ENCODE assay signal across 13 cellular contexts in the genomic region with DNA sequence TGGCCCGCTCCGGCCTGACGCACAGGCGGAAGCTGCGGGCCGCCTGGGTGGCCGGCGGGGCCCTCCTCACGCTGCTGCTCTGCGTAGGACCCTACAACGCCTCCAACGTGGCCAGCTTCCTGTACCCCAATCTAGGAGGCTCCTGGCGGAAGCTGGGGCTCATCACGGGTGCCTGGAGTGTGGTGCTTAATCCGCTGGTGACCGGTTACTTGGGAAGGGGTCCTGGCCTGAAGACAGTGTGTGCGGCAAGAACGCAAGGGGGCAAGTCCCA. TPM values are rescaled to one million over a fixed set of nuclear protein-coding genes. Genes with fewer than 3 reads are reported as not detected.
A peak's percentile ranks its signal among the peaks of the same experiment; 100 is the strongest.
DNase-seq lines count a peak whose midpoint lies in the region; ATAC-seq and TF ChIP-seq lines count a peak whose summit lies in the region.
"Had no signal": no experiment of that assay in that cellular context is flagged by ENCODE, and none has a peak within 500 bp of the region (broad histone marks: within the 10 kb centered on the region; RNA-seq: fewer than 3 reads in every experiment).

No MANE protein-coding gene starts in this region.

- no peak for TF ChIP-seq CTCF in GM23338 (conservative IDR thresholded peaks at IDR 0.05; ENCODE audit: low read depth in 2 of 2)
- no peak for TF ChIP-seq CTCF in sigmoid colon (IDR thresholded peaks at IDR 0.05)
- no peak for TF ChIP-seq CTCF in lower lobe of right lung (IDR thresholded peaks at IDR 0.05)

- H3K27ac ChIP-seq in GM23338 (ENCODE audit: low read depth) (no peak overlapping the region), sigmoid colon (no peak overlapping the region), lower lobe of right lung (no peak overlapping the region)

- no peak overlapping the region for H3K27ac Mint-ChIP-seq in GM23338

- no peak overlapping the region for H3K4me3 Mint-ChIP-seq in GM23338
- H3K4me3 Mint-ChIP-seq: CD8-positive, alpha-beta T cell had no signal

- peaks cover 7% of the 10 kb centered on the region for H3K4me1 Mint-ChIP-seq in GM23338

- peak overlapping the region; percentile 90 for H3K9ac ChIP-seq in endocrine pancreas (ENCODE audit: control insufficient read depth, insufficient read depth, low read length)

- H3K4me2 ChIP-seq in GM23338: no peak overlapping the region

- no peak overlapping the region for H3K4me3 ChIP-seq in GM23338
- H3K4me3 ChIP-seq in endocrine pancreas (ENCODE audit: control insufficient read depth, insufficient read depth, low read length): no peak overlapping the region
- no peak overlapping the region for H3K4me3 ChIP-seq in sigmoid colon
- no peak overlapping the region for H3K4me3 ChIP-seq in lower lobe of right lung
- H3K4me3 ChIP-seq: HAP-1 had no signal

- peaks cover 22% of the 10 kb centered on the region for H3K27me3 Mint-ChIP-seq in GM23338 (ENCODE audit: insufficient read depth, low read depth, poor library complexity)

- intact Hi-C loops in sigmoid colon (cut with DNase I) (loop anchor here (1.0 to 10.0 kb wide), 2 partner anchors 113 to 143 kb away; no protein-coding TSS in a partner anchor), lower lobe of right lung (cut with DNase I) (no loop called here)

- 0 out of 2 replicates have a peak overlapping the region, but pooled peaks have one; percentile 95 for H2AFZ ChIP-seq in GM23338

- no peaks in the 10 kb centered on the region for H3K79me2 ChIP-seq in GM23338 (replicated peaks; ENCODE audit: insufficient read depth)

- no peaks in the 10 kb centered on the region for H3K27me3 ChIP-seq in GM23338 (ENCODE audit: insufficient read depth)
- no peaks in the 10 kb centered on the region for H3K27me3 ChIP-seq in endocrine pancreas (ENCODE audit: control insufficient read depth, insufficient read depth, low read length)
- peaks cover 0 to 7% (median 0%) of the 10 kb centered on the region in 3 donors for H3K27me3 ChIP-seq in sigmoid colon
- H3K27me3 ChIP-seq in lower lobe of right lung (ENCODE audit: low read depth): peaks cover 16% of the 10 kb centered on the region

- peak; percentile 12 for DNase-seq in activated CD8-positive, alpha-beta memory T cell treated with anti-CD3 and anti-CD28 coated beads, Interleukin-2, amount 50 U/mL, for 4 hours
- DNase-seq in activated CD8-positive, alpha-beta memory T cell treated with anti-CD3 and anti-CD28 coated beads, Interleukin-2, amount 50 U/mL, for 48 hours: no peak
- DNase-seq in GM23338 (ENCODE audit: low spot score): peak; percentile 13
- peak; percentile 57 for DNase-seq in sigmoid colon
- DNase-seq in lower lobe of right lung: no peak
- no peak for DNase-seq in NCI-H1694 (lab: John Stamatoyannopoulos, UW)

- WGBS in sigmoid colon, 2 donors: 86 to 88% methylated on average over 18 of the region's 18 CpGs

- no peaks in the 10 kb centered on the region for H3K36me3 Mint-ChIP-seq in GM23338 (ENCODE audit: low read depth)
- H3K36me3 Mint-ChIP-seq: CD8-positive, alpha-beta T cell; IgD-negative memory B cell had no signal

- no peak for TF ChIP-seq EP300 in sigmoid colon (IDR thresholded peaks at IDR 0.05)

- H3K4me1 ChIP-seq in GM23338 (ENCODE audit: insufficient read depth) (no peaks in the 10 kb centered on the region), endocrine pancreas (ENCODE audit: control insufficient read depth, insufficient read depth, low read length) (no peaks in the 10 kb centered on the region), sigmoid colon (no peaks in the 10 kb centered on the region), lower lobe of right lung (peaks cover 8% of the 10 kb centered on the region)
- H3K4me1 ChIP-seq: HAP-1 had no signal

- TF ChIP-seq POLR2A in sigmoid colon (IDR thresholded peaks at IDR 0.05): no peak

- no peak for ATAC-seq in GM23338
- no peak for ATAC-seq in HG03432 (IDR thresholded peaks at IDR 0.05; ENCODE audit: unreplicated experiment)
- no peak for ATAC-seq in lower lobe of right lung

- no peaks in the 10 kb centered on the region for H3K9me2 ChIP-seq in GM23338 (ENCODE audit: insufficient read depth)

- H3K9me3 ChIP-seq in endocrine pancreas (ENCODE audit: control insufficient read depth, low read length): no peaks in the 10 kb centered on the region
- no peaks in the 10 kb centered on the region for H3K9me3 ChIP-seq in sigmoid colon
- no peaks in the 10 kb centered on the region for H3K9me3 ChIP-seq in lower lobe of right lung
- H3K9me3 ChIP-seq: HAP-1 had no signal

- H3K36me3 ChIP-seq in GM23338 (ENCODE audit: insufficient read depth) (no peaks in the 10 kb centered on the region), endocrine pancreas (ENCODE audit: control insufficient read depth, insufficient read depth, low read length) (no peaks in the 10 kb centered on the region), sigmoid colon (no peaks in the 10 kb centered on the region), lower lobe of right lung (no peaks in the 10 kb centered on the region)
- H3K36me3 ChIP-seq: HAP-1 had no signal

- no peaks in the 10 kb centered on the region for H4K20me1 ChIP-seq in GM23338 (replicated peaks; ENCODE audit: insufficient read depth)

- H3F3A ChIP-seq in GM23338 (replicated peaks; ENCODE audit: low read depth): no peaks in the 10 kb centered on the region

- no peaks in the 10 kb centered on the region for H3K9me3 Mint-ChIP-seq in GM23338
- H3K9me3 Mint-ChIP-seq: CD8-positive, alpha-beta T cell; IgD-negative memory B cell had no signal

TF ChIP-seq in GM23338, 12 proteins besides CTCF, POLR2A, EP300 and RAD21 (continues in another document):
- no peak for TF ChIP-seq EZH2 (IDR thresholded peaks at IDR 0.05; ENCODE audit: low read depth, unreplicated experiment)
- no peak for TF ChIP-seq ZNF331 (CRISPR knock-in tag; IDR thresholded peaks at IDR 0.05; ENCODE audit: low read depth)
- TF ChIP-seq, protein P1, sequence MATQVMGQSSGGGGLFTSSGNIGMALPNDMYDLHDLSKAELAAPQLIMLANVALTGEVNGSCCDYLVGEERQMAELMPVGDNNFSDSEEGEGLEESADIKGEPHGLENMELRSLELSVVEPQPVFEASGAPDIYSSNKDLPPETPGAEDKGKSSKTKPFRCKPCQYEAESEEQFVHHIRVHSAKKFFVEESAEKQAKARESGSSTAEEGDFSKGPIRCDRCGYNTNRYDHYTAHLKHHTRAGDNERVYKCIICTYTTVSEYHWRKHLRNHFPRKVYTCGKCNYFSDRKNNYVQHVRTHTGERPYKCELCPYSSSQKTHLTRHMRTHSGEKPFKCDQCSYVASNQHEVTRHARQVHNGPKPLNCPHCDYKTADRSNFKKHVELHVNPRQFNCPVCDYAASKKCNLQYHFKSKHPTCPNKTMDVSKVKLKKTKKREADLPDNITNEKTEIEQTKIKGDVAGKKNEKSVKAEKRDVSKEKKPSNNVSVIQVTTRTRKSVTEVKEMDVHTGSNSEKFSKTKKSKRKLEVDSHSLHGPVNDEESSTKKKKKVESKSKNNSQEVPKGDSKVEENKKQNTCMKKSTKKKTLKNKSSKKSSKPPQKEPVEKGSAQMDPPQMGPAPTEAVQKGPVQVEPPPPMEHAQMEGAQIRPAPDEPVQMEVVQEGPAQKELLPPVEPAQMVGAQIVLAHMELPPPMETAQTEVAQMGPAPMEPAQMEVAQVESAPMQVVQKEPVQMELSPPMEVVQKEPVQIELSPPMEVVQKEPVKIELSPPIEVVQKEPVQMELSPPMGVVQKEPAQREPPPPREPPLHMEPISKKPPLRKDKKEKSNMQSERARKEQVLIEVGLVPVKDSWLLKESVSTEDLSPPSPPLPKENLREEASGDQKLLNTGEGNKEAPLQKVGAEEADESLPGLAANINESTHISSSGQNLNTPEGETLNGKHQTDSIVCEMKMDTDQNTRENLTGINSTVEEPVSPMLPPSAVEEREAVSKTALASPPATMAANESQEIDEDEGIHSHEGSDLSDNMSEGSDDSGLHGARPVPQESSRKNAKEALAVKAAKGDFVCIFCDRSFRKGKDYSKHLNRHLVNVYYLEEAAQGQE (IDR thresholded peaks at IDR 0.05; ENCODE audit: unreplicated experiment): no peak
- TF ChIP-seq, protein P2, sequence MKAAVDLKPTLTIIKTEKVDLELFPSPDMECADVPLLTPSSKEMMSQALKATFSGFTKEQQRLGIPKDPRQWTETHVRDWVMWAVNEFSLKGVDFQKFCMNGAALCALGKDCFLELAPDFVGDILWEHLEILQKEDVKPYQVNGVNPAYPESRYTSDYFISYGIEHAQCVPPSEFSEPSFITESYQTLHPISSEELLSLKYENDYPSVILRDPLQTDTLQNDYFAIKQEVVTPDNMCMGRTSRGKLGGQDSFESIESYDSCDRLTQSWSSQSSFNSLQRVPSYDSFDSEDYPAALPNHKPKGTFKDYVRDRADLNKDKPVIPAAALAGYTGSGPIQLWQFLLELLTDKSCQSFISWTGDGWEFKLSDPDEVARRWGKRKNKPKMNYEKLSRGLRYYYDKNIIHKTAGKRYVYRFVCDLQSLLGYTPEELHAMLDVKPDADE (IDR thresholded peaks at IDR 0.05): no peak
- TF ChIP-seq EZH2phosphoT487 (IDR thresholded peaks at IDR 0.05; ENCODE audit: unreplicated experiment): no peak

RNA-seq across cellular contexts. Expression of a gene that starts 4.4 kb away (rescaled TPM):
- total RNA-seq in GM23338 (2014; rRNA removed; shearing (Covaris generic)): not detected in 2 replicates
- polyA plus RNA-seq in GM23338 (2016; fragmentation: Nextera tagmentation; extraction: Ambion mirVana): not detected in 2 replicates
- total RNA-seq in sigmoid colon: not detected
- polyA plus RNA-seq in sigmoid colon: under 1 TPM in 1 of 3 donors, not detected in 2; 0.06 TPM
- not detected for total RNA-seq in lower lobe of right lung
- total RNA-seq: MCF 10A had no signal
- polyA plus RNA-seq: BJ had no signal

RNA-seq across cellular contexts. Expression of a gene that starts 6.1 kb away (rescaled TPM):
- total RNA-seq in GM23338 (2014; rRNA removed; shearing (Covaris generic)): 0.35 TPM in 1 of 2 replicates, not detected in the other
- polyA plus RNA-seq in GM23338 (2016; fragmentation: Nextera tagmentation; extraction: Ambion mirVana): not detected in 2 replicates
- 1 to 10 TPM; 1.1 to 1.9 (median 1.5) TPM for total RNA-seq in sigmoid colon
- under 1 TPM in 1 of 3 donors, not detected in 2; 0.67 TPM for polyA plus RNA-seq in sigmoid colon
- total RNA-seq in lower lobe of right lung: not detected
- total RNA-seq: CD8-positive, alpha-beta T cell; MCF 10A had no signal
- polyA plus RNA-seq: BJ, IgD-negative memory B cell had no signal

RNA-seq across cellular contexts. Expression of a gene that starts 18.8 kb away (rescaled TPM):
- total RNA-seq in GM23338 (2014; rRNA removed; shearing (Covaris generic)): not detected in 2 replicates
- not detected in 2 replicates for polyA plus RNA-seq in GM23338 (2016; fragmentation: Nextera tagmentation; extraction: Ambion mirVana)
- total RNA-seq in sigmoid colon: under 1 TPM in 3 of 4 donors, not detected in 1; 0.27 to 0.83 (median 0.36) TPM
- polyA plus RNA-seq in sigmoid colon: under 1 TPM in 1 of 3 donors, not detected in 2; 0.17 TPM
- not detected for total RNA-seq in lower lobe of right lung
- total RNA-seq: CD8-positive, alpha-beta T cell; MCF 10A had no signal
- polyA plus RNA-seq: BJ, IgD-negative memory B cell had no signal

RNA-seq across cellular contexts. Expression of a gene that starts 23.1 kb away (rescaled TPM):
- 0.10 and 0.12 TPM in 2 replicates for total RNA-seq in GM23338 (2014; rRNA removed; shearing (Covaris generic))
- polyA plus RNA-seq in GM23338 (2016; fragmentation: Nextera tagmentation; extraction: Ambion mirVana): 0.32 and 0.66 TPM in 2 replicates
- 1 to 10 TPM; 1.2 to 4.8 (median 2.7) TPM for total RNA-seq in sigmoid colon
- 100 to 1,000 TPM in 1 of 3 donors, 1 to 10 TPM in 1, under 1 TPM in 1; 0.69 to 107 (median 4.8) TPM for polyA plus RNA-seq in sigmoid colon
- total RNA-seq in lower lobe of right lung: 19.1 TPM
- polyA plus RNA-seq: BJ had no signal

Comparison
In these comparisons a context has a peak if more than half of its experiments do, and no peak if none do; other contexts are left out.
1. DNase-seq: peak in activated CD8-positive, alpha-beta memory T cell treated with anti-CD3 and anti-CD28 coated beads, Interleukin-2, amount 50 U/mL, for 4 hours (single experiment), GM23338 (single experiment) and sigmoid colon (single experiment); none in activated CD8-positive, alpha-beta memory T cell treated with anti-CD3 and anti-CD28 coated beads, Interleukin-2, amount 50 U/mL, for 48 hours (single experiment), lower lobe of right lung (single experiment) and NCI-H1694 (single experiment).